ENCODE assay signal across 14 cellular contexts in genomic region chr1:234628099-234628498, GRCh38. TPM values are rescaled to one million over a fixed set of nuclear protein-coding genes. Genes with fewer than 3 reads are reported as not detected.
DNase-seq lines count a peak whose midpoint lies in the region; ATAC-seq, FAIRE-seq and TF ChIP-seq lines count a peak whose summit lies in the region.
"Had no signal": no experiment of that assay in that cellular context is flagged by ENCODE, and none has a peak within 500 bp of the region (broad histone marks: within the 10 kb centered on the region; RNA-seq: fewer than 3 reads in every experiment).

No MANE protein-coding gene starts in this region.

- no peak overlapping the region for H3K9ac ChIP-seq in mammary epithelial cell (ENCODE audit: insufficient read depth, low read length)
- no peak overlapping the region for H3K9ac ChIP-seq in keratinocyte (ENCODE audit: control insufficient read depth, extremely low read depth, insufficient read depth, low read length)
- H3K9ac ChIP-seq in neural progenitor cell = no peak overlapping the region

- intact Hi-C loops in mammary epithelial cell (cut with micrococcal nuclease) = no loop called here

- ATAC-seq in GM18909 (IDR thresholded peaks at IDR 0.05; ENCODE audit: poor library complexity, unreplicated experiment) = no peak
- ATAC-seq: gastrocnemius medialis had no signal

- H3K4me3 Mint-ChIP-seq in neural progenitor cell = no peak overlapping the region
- H3K4me3 Mint-ChIP-seq: B cell; natural killer cell treated with Interleukin-12 subunit alpha and Interleukin-12 subunit beta and Interleukin-15 and Interleukin-18, amount 100 ng/mL, for 72 hours had no signal

- H3K4me1 ChIP-seq in mammary epithelial cell (ENCODE audit: insufficient read depth, low read length) (peaks cover 18% of the 10 kb centered on the region), keratinocyte (ENCODE audit: control insufficient read depth, extremely low read depth, insufficient read depth, low read length) (peaks cover 27% of the 10 kb centered on the region), neural progenitor cell (no peaks in the 10 kb centered on the region)

- in situ Hi-C loops in mammary epithelial cell (cut with MboI; ENCODE audit: low sequenced_read_pairs in 2 of 2) = no loop called here

- no peaks in the 10 kb centered on the region for H3F3A ChIP-seq in neural progenitor cell (ENCODE audit: low read depth)

- WGBS in mammary epithelial cell (ENCODE audit: low coverage, missing lambda C conversion rate) = 73% methylated on average over 5 of the region's 5 CpGs

- H3K27ac ChIP-seq in AG04450 (ENCODE audit: low read depth, low read length) (peak overlapping the region; percentile 33), mammary epithelial cell (ENCODE audit: insufficient read depth, low read depth, low read length) (no peak overlapping the region), keratinocyte (ENCODE audit: control insufficient read depth, insufficient read depth, low read length) (no peak overlapping the region), neural progenitor cell (no peak overlapping the region)
- H3K27ac ChIP-seq: SK-N-MC, spleen had no signal

- H3K79me2 ChIP-seq in mammary epithelial cell (ENCODE audit: insufficient read depth, low read length) (no peaks in the 10 kb centered on the region), keratinocyte (ENCODE audit: control insufficient read depth, insufficient read depth, low read length) (no peaks in the 10 kb centered on the region), neural progenitor cell (ENCODE audit: low read depth) (no peaks in the 10 kb centered on the region)

- H3K4me3 ChIP-seq in AG04450 (ENCODE audit: low read depth, low read length) = no peak overlapping the region
- H3K4me3 ChIP-seq in mammary epithelial cell (replicated peaks in 1 of 3; ENCODE audit: insufficient read depth in 1 of 3, low read depth in 2 of 3, low read length in 3 of 3) = no peak overlapping the region
- no peak overlapping the region for H3K4me3 ChIP-seq in keratinocyte (ENCODE audit: control insufficient read depth in 2 of 3, extremely low read depth in 1 of 3, insufficient read depth in 2 of 3, low read depth in 1 of 3, low read length in 3 of 3)
- no peak overlapping the region for H3K4me3 ChIP-seq in neural progenitor cell
- H3K4me3 ChIP-seq: gastrocnemius medialis, SK-N-MC, spleen had no signal

- H3K27ac Mint-ChIP-seq in neural progenitor cell = no peak overlapping the region
- H3K27ac Mint-ChIP-seq: B cell had no signal

- no peaks in the 10 kb centered on the region for H3K9me3 ChIP-seq in AG04450 (ENCODE audit: control insufficient read depth, insufficient read depth, low read length)
- H3K9me3 ChIP-seq in mammary epithelial cell (replicated peaks; ENCODE audit: insufficient read depth, low read length) = no peaks in the 10 kb centered on the region
- H3K9me3 ChIP-seq in keratinocyte (ENCODE audit: control insufficient read depth, low read depth, low read length) = no peaks in the 10 kb centered on the region
- H3K9me3 ChIP-seq in neural progenitor cell (ENCODE audit: low read depth) = no peaks in the 10 kb centered on the region
- H3K9me3 ChIP-seq: gastrocnemius medialis, spleen had no signal

- H2AFZ ChIP-seq in mammary epithelial cell (ENCODE audit: low read depth, low read length) = no peak overlapping the region
- H2AFZ ChIP-seq in keratinocyte (ENCODE audit: control insufficient read depth, low read length) = no peak overlapping the region
- no peak overlapping the region for H2AFZ ChIP-seq in neural progenitor cell (replicated peaks)

- H3K27me3 ChIP-seq in AG04450 (ENCODE audit: control insufficient read depth, insufficient read depth, low read length) = no peaks in the 10 kb centered on the region
- no peaks in the 10 kb centered on the region for H3K27me3 ChIP-seq in mammary epithelial cell (ENCODE audit: insufficient read depth, low read length)
- no peaks in the 10 kb centered on the region for H3K27me3 ChIP-seq in keratinocyte (ENCODE audit: control insufficient read depth, extremely low read depth, insufficient read depth, low read length)
- no peaks in the 10 kb centered on the region for H3K27me3 ChIP-seq in neural progenitor cell
- H3K27me3 ChIP-seq: gastrocnemius medialis, spleen had no signal

- peaks cover 10% of the 10 kb centered on the region for H3K4me1 Mint-ChIP-seq in neural progenitor cell

- CTCF ChIA-PET in AG04450 (lab: Charles Lee) (no interaction called here), mammary epithelial cell (lab: Charles Lee; ENCODE audit: low non-redundant PET) (no interaction called here)

- H4K20me1 ChIP-seq in mammary epithelial cell (ENCODE audit: insufficient read depth, low read length) (no peaks in the 10 kb centered on the region), keratinocyte (ENCODE audit: control insufficient read depth, extremely low read depth, insufficient read depth, low read length) (no peaks in the 10 kb centered on the region), neural progenitor cell (ENCODE audit: low read depth) (no peaks in the 10 kb centered on the region)

- POLR2A ChIA-PET in AG04450 (lab: Yijun Ruan, JAX) = no interaction called here

- H3K4me2 ChIP-seq in mammary epithelial cell (ENCODE audit: insufficient read depth, low read depth, low read length) (no peak overlapping the region), keratinocyte (ENCODE audit: control insufficient read depth, extremely low read depth, insufficient read depth, low read depth, low read length) (no peak overlapping the region), neural progenitor cell (no peak overlapping the region)

- peak; percentile 44 for FAIRE-seq in keratinocyte (lab: Jason Lieb, UNC)

- DNase-seq in AG04450 (ENCODE audit: low read depth, low spot score) = no peak
- DNase-seq in M059J (ENCODE audit: low read depth) = peak; percentile 92
- peak; percentile 84 for DNase-seq in mammary epithelial cell
- no peak for DNase-seq in keratinocyte (ENCODE audit: low read depth, low spot score)
- DNase-seq in GF-D8 (lab: John Stamatoyannopoulos, UW) = no peak
- DNase-seq in neural progenitor cell (ENCODE audit: low spot score) = no peak
- DNase-seq in GM19238 (ENCODE audit: insufficient read length, low spot score) = no peak
- DNase-seq: activated CD4-positive, CD25-positive, alpha-beta regulatory T cell treated with anti-CD3 and anti-CD28 coated beads, Interleukin-2, amount 50 U/mL, for 72 hours; gastrocnemius medialis; spleen had no signal

- BruUV-seq in mammary epithelial cell (replicated peaks; lab: Mats Ljungman, UMichigan) = no TSS peak

- H3K36me3 ChIP-seq in mammary epithelial cell (ENCODE audit: insufficient read depth, low read length) = no peaks in the 10 kb centered on the region
- H3K36me3 ChIP-seq in keratinocyte (ENCODE audit: control insufficient read depth in 2 of 2, extremely low read depth in 1 of 2, insufficient read depth in 2 of 2, low read length in 2 of 2) = no peaks in the 10 kb centered on the region
- H3K36me3 ChIP-seq in neural progenitor cell = no peaks in the 10 kb centered on the region
- H3K36me3 ChIP-seq: gastrocnemius medialis, spleen had no signal

- no peaks in the 10 kb centered on the region for H3K9me3 Mint-ChIP-seq in neural progenitor cell
- H3K9me3 Mint-ChIP-seq: natural killer cell treated with Interleukin-12 subunit alpha and Interleukin-12 subunit beta and Interleukin-15 and Interleukin-18, amount 100 ng/mL, for 72 hours had no signal

- no peaks in the 10 kb centered on the region for H3K9me1 ChIP-seq in keratinocyte (ENCODE audit: control insufficient read depth, extremely low read depth, insufficient read depth, low read length)

- dilution Hi-C loops in mammary epithelial cell (cut with HindIII; ENCODE audit: low sequenced_read_pairs) (no loop called here), keratinocyte (cut with MboI; ENCODE audit: extremely low pct_ligation_motif_present, low sequenced_read_pairs) (no loop called here)

- no peaks in the 10 kb centered on the region for H3K36me3 Mint-ChIP-seq in neural progenitor cell

- TF ChIP-seq CTCF in AG04450 (IDR thresholded peaks at IDR 0.05; ENCODE audit: low read depth, low read length) (no peak), mammary epithelial cell (conservative IDR thresholded peaks at IDR 0.05 in 1 of 2, IDR thresholded peaks at IDR 0.05 in 1 of 2; ENCODE audit: extremely low read depth in 1 of 2, insufficient read depth in 1 of 2, low read depth in 1 of 2, low read length in 2 of 2) (no peak), keratinocyte (optimal IDR thresholded peaks at IDR 0.05 in 1 of 3, IDR thresholded peaks at IDR 0.05 in 1 of 3, conservative IDR thresholded peaks at IDR 0.05 in 1 of 3; ENCODE audit: extremely low read depth in 1 of 3, insufficient read depth in 2 of 3, low read length in 3 of 3) (no peak), neural progenitor cell (IDR thresholded peaks at IDR 0.05) (no peak)

- H3K27me3 Mint-ChIP-seq in neural progenitor cell (ENCODE audit: insufficient read depth, low read depth) = peaks cover 2% of the 10 kb centered on the region

RNA-seq across cellular contexts. Expression of gene IRF2BP2, which starts 18.1 kb away (rescaled TPM):
- polyA plus RNA-seq in AG04450 (2011; rRNA removed) (20.3 and 28.6 TPM in 2 replicates), mammary epithelial cell (63.4 TPM), keratinocyte (29.9 to 59.7 TPM (median 40.2 TPM) in 3 replicates)
- polyA minus RNA-seq in AG04450 (2011; rRNA and poly(A)+ RNA removed) = 38.5 and 53.5 TPM in 2 replicates
- 49.0 and 84.1 TPM in 2 replicates for total RNA-seq in M059J (2014; rRNA removed; shearing (Covaris generic))
- total RNA-seq in mammary epithelial cell (100 to 1,000 TPM in 1 of 2 donors, 10 to 100 TPM in 1; 75.3 to 109 TPM), neural progenitor cell (ENCODE audit: low replicate concordance) (21.2 and 22.9 TPM in 2 replicates)
- polyA minus RNA-seq in mammary epithelial cell (33.1 TPM), keratinocyte (53.6 to 120 TPM (median 53.7 TPM) in 3 replicates)
- polyA plus RNA-seq in keratinocyte (2011; ENCODE audit: low read depth) = 22.8 TPM
- polyA plus RNA-seq in keratinocyte (2011; cell fraction: cytosol; rRNA removed) = 31.4 and 43.0 TPM in 2 replicates
- 108 and 150 TPM in 2 replicates for polyA plus RNA-seq in keratinocyte (2011; cell fraction: nucleus; rRNA removed)
- polyA plus RNA-seq in keratinocyte (2012; ENCODE audit: low replicate concordance) = 67.8 and 84.7 TPM in 2 replicates
- polyA minus RNA-seq in keratinocyte (2011; cell fraction: cytosol; rRNA and poly(A)+ RNA removed) = 87.9 TPM
- polyA minus RNA-seq in keratinocyte (2011; cell fraction: nucleus; rRNA and poly(A)+ RNA removed) = 76.1 and 79.2 TPM in 2 replicates

Comparison
In these comparisons a context has a peak if more than half of its experiments do, and no peak if none do; other contexts are left out.
1. DNase-seq: peak in M059J (single experiment) and mammary epithelial cell (single experiment); none in AG04450 (single experiment), keratinocyte (single experiment), GF-D8 (single experiment), neural progenitor cell (single experiment) and GM19238 (single experiment).